ENCODE assay signal across 12 cellular contexts in genomic region chr10:61621538-61622150, GRCh38. TPM values are rescaled to one million over a fixed set of nuclear protein-coding genes. Genes with fewer than 3 reads are reported as not detected.
A peak's percentile ranks its signal among the peaks of the same experiment; 100 is the strongest.
DNase-seq lines count a peak whose midpoint lies in the region; FAIRE-seq and TF ChIP-seq lines count a peak whose summit lies in the region.
"Had no signal": no experiment of that assay in that cellular context is flagged by ENCODE, and none has a peak within 500 bp of the region (broad histone marks: within the 10 kb centered on the region; RNA-seq: fewer than 3 reads in every experiment).

No MANE protein-coding gene starts in this region.

- no CpG with 5 or more reads among the region's 12 CpGs for WGBS in neuronal stem cell (ENCODE audit: extremely low coverage in 2 of 2, insufficient read length in 2 of 2, insufficient replicate concordance in 1 of 2), 2 donors

- no peaks in the 10 kb centered on the region for H3K79me2 ChIP-seq in endothelial cell of umbilical vein (ENCODE audit: control insufficient read depth, insufficient read depth, low read length)

- H3K4me2 ChIP-seq in endothelial cell of umbilical vein (ENCODE audit: insufficient read depth, low read length) (peak overlapping the region; percentile 93), neuronal stem cell (ENCODE audit: insufficient read depth, low read length, poor library complexity, severe bottlenecking) (no peak overlapping the region)

- H4K91ac ChIP-seq in neuronal stem cell (ENCODE audit: low read depth, low read length, poor library complexity), result no peak overlapping the region

- no peak overlapping the region for H4K8ac ChIP-seq in neuronal stem cell (ENCODE audit: low read depth, low read length)

- no peaks in the 10 kb centered on the region for H4K20me1 ChIP-seq in endothelial cell of umbilical vein (replicated peaks; ENCODE audit: control insufficient read depth, extremely low read depth, insufficient read depth, low read length)

- no peaks in the 10 kb centered on the region for H3K9me1 ChIP-seq in endothelial cell of umbilical vein (replicated peaks; ENCODE audit: control insufficient read depth, extremely low read depth, insufficient read depth, low read length)

- no peak overlapping the region for H3K23ac ChIP-seq in neuronal stem cell (ENCODE audit: low read depth, low read length, poor library complexity)

- H3K27me3 ChIP-seq in endothelial cell of umbilical vein (ENCODE audit: control insufficient read depth in 2 of 2, insufficient read depth in 2 of 2, low read length in 2 of 2) (no peaks in the 10 kb centered on the region), neuronal stem cell (ENCODE audit: control insufficient read depth in 3 of 3, insufficient read depth in 3 of 3, low read depth in 1 of 3, low read length in 3 of 3) (peaks cover 0 to 65% (median 0%) of the 10 kb centered on the region in 3 experiments)

- no peak overlapping the region for H3K4ac ChIP-seq in neuronal stem cell (ENCODE audit: low read length)

- no peak overlapping the region for H3K18ac ChIP-seq in neuronal stem cell (ENCODE audit: low read length)

- H3K36me3 Mint-ChIP-seq in endothelial cell (ENCODE audit: low read depth, unreplicated experiment), result no peaks in the 10 kb centered on the region

- H3K4me1 Mint-ChIP-seq in endothelial cell (ENCODE audit: unreplicated experiment), result no peaks in the 10 kb centered on the region

- CTCF ChIA-PET in endothelial cell of umbilical vein (lab: Charles Lee), result interaction anchor here (1.1 to 1.9 kb wide), 3 partner anchors 13 to 17 kb away, joined by 3 to 6 read pairs (median 4); no protein-coding TSS in a partner anchor
- CTCF ChIA-PET in GM10248 (lab: Yijun Ruan, JAX), result interaction anchor here (1.2 kb wide), 1 partner anchor 10 kb away, joined by 3 read pairs; no protein-coding TSS in a partner anchor

- dilution Hi-C loops in endothelial cell of umbilical vein (cut with MboI; ENCODE audit: extremely low pct_ligation_motif_present, low sequenced_read_pairs), result no loop called here

- no peaks in the 10 kb centered on the region for H3K79me1 ChIP-seq in neuronal stem cell (ENCODE audit: low read depth, low read length)

- no peaks in the 10 kb centered on the region for H3K9me3 ChIP-seq in endothelial cell of umbilical vein (replicated peaks; ENCODE audit: control insufficient read depth, insufficient read depth, low read length)
- no peaks in the 10 kb centered on the region for H3K9me3 ChIP-seq in neuronal stem cell (replicated peaks in 1 of 2; ENCODE audit: control insufficient read depth in 2 of 2, insufficient read depth in 1 of 2, low read depth in 1 of 2, low read length in 2 of 2)

- H3K4me3 ChIP-seq in LNCaP clone FGC (ENCODE audit: low read depth, low read length), result no peak overlapping the region
- peak overlapping the region in 2 of 3 experiments; percentile 7 to 47 for H3K4me3 ChIP-seq in endothelial cell of umbilical vein (replicated peaks in 1 of 3; ENCODE audit: insufficient read depth in 1 of 3, low read depth in 1 of 3, low read length in 3 of 3)
- no peak overlapping the region for H3K4me3 ChIP-seq in neuronal stem cell (ENCODE audit: low read length in 2 of 2)

- peak; percentile 62 for DNase-seq in LNCaP clone FGC (ENCODE audit: low read depth)
- DNase-seq in NCI-H748 (lab: John Stamatoyannopoulos, UW; ENCODE audit: unreplicated experiment), result peak; percentile 95
- peak; percentile 78 for DNase-seq in endothelial cell of umbilical vein (ENCODE audit: low read depth, low spot score)
- DNase-seq in neuronal stem cell (ENCODE audit: low spot score), result no peak
- DNase-seq in NK-92 (lab: John Stamatoyannopoulos, UW; ENCODE audit: unreplicated experiment), result no peak
- no peak for DNase-seq in GM10248 (ENCODE audit: extremely low spot score)
- DNase-seq in endothelial cell (ENCODE audit: low spot score), result no peak
- no peak for DNase-seq in posterior vena cava (ENCODE audit: low spot score)
- DNase-seq: effector CD8-positive, alpha-beta T cell; Right ventricle myocardium superior had no signal

- H3K9ac ChIP-seq in endothelial cell of umbilical vein (replicated peaks; ENCODE audit: extremely low read depth, insufficient read depth, low read length) (peak overlapping the region; percentile 57), neuronal stem cell (ENCODE audit: low read depth, low read length, poor library complexity) (no peak overlapping the region)

- H2AK5ac ChIP-seq in neuronal stem cell (ENCODE audit: low read depth, low read length), result no peak overlapping the region

- H3K27ac ChIP-seq in endothelial cell of umbilical vein (ENCODE audit: insufficient read depth, low read depth, low read length) (peak overlapping the region; percentile 48), neuronal stem cell (replicated peaks; ENCODE audit: low read length) (no peak overlapping the region)
- H3K27ac ChIP-seq: C4-2B had no signal

- POLR2A ChIA-PET in endothelial cell of umbilical vein (lab: Charles Lee), result interaction anchor here (0.6 kb wide), 1 partner anchor 129 kb away, joined by 8 read pairs; no protein-coding TSS in a partner anchor
- POLR2A ChIA-PET in GM10248 (lab: Yijun Ruan, JAX), result no interaction called here

- TF ChIP-seq POLR2A in endothelial cell of umbilical vein (IDR thresholded peaks at IDR 0.05; ENCODE audit: low read depth, low read length), result no peak

- no peaks in the 10 kb centered on the region for H3K27me3 Mint-ChIP-seq in endothelial cell (ENCODE audit: unreplicated experiment)

- BruUV-seq in endothelial cell of umbilical vein (replicated peaks; lab: Mats Ljungman, UMichigan), result no TSS peak

- H2BK15ac ChIP-seq in neuronal stem cell (ENCODE audit: low read length), result no peak overlapping the region

- H3K4me3 Mint-ChIP-seq in endothelial cell (ENCODE audit: unreplicated experiment), result no peak overlapping the region

- H2BK120ac ChIP-seq in neuronal stem cell (ENCODE audit: low read depth, low read length), result no peak overlapping the region

- H2BK12ac ChIP-seq in neuronal stem cell (ENCODE audit: low read length), result no peak overlapping the region

- no peak overlapping the region for H2BK5ac ChIP-seq in neuronal stem cell (ENCODE audit: low read length)

- H3K14ac ChIP-seq in neuronal stem cell (ENCODE audit: low read length), result no peak overlapping the region

- intact Hi-C loops in endothelial cell of umbilical vein (cut with micrococcal nuclease), result loop anchor here (2.0 to 10.0 kb wide), 6 partner anchors 111 to 794 kb away; partner anchors contain the start of gene ARID5B
- intact Hi-C loops in posterior vena cava (cut with DNase I), result no loop called here

- H2AFZ ChIP-seq in endothelial cell of umbilical vein (ENCODE audit: low read depth, low read length) (peak overlapping the region; percentile 75), neuronal stem cell (ENCODE audit: low read length) (peak overlapping the region; percentile 2)

- H3K9me3 Mint-ChIP-seq in endothelial cell (ENCODE audit: unreplicated experiment), result no peaks in the 10 kb centered on the region

- no peaks in the 10 kb centered on the region for H3K36me3 ChIP-seq in endothelial cell of umbilical vein (ENCODE audit: control insufficient read depth in 2 of 2, extremely low read depth in 1 of 2, insufficient read depth in 2 of 2, low read length in 2 of 2)
- no peaks in the 10 kb centered on the region for H3K36me3 ChIP-seq in neuronal stem cell (replicated peaks in 1 of 2; ENCODE audit: control insufficient read depth in 2 of 2, insufficient read depth in 2 of 2, low read length in 2 of 2)

- peak; percentile 85 for FAIRE-seq in endothelial cell of umbilical vein (lab: Jason Lieb, UNC)

- H3K27ac Mint-ChIP-seq in endothelial cell (ENCODE audit: unreplicated experiment), result no peak overlapping the region

- no peak for TF ChIP-seq CTCF in LNCaP clone FGC (IDR thresholded peaks at IDR 0.05; ENCODE audit: control insufficient read depth, extremely low read depth, insufficient read depth)
- TF ChIP-seq CTCF in endothelial cell of umbilical vein (IDR thresholded peaks at IDR 0.05; ENCODE audit: extremely low read depth in 1 of 2, insufficient read depth in 1 of 2, low read depth in 1 of 2, low read length in 2 of 2), result no peak
- TF ChIP-seq CTCF in GM10248 (IDR thresholded peaks at IDR 0.05; ENCODE audit: control extremely low read depth, extremely low read depth, low read depth, missing control alignments), result no peak
- no peak for TF ChIP-seq CTCF in endothelial cell (IDR thresholded peaks at IDR 0.05; ENCODE audit: unreplicated experiment)

- H3K4me1 ChIP-seq in endothelial cell of umbilical vein (ENCODE audit: control insufficient read depth, extremely low read depth, insufficient read depth, low read length) (peaks cover 27% of the 10 kb centered on the region), neuronal stem cell (ENCODE audit: control insufficient read depth in 2 of 2, insufficient read depth in 1 of 2, low read depth in 1 of 2, low read length in 2 of 2) (peaks cover 1 to 6% of the 10 kb centered on the region in 2 donors)

TF ChIP-seq in endothelial cell of umbilical vein, 7 proteins besides CTCF, POLR2A, EP300 and RAD21:
- TF ChIP-seq EZH2 (IDR thresholded peaks at IDR 0.05; ENCODE audit: borderline replicate concordance, low read depth, low read length, severe bottlenecking) (no peak), FOS (IDR thresholded peaks at IDR 0.05; ENCODE audit: borderline replicate concordance, insufficient read depth, low read length) (peak; percentile 39), GATA2 (IDR thresholded peaks at IDR 0.05; ENCODE audit: insufficient read depth, insufficient read length, low read depth, low read length) (peak; percentile 87)

RNA-seq across cellular contexts. Expression of gene CABCOCO1, which starts 41.1 kb away (rescaled TPM):
- 0.51 and 1.3 TPM in 2 replicates for total RNA-seq in endothelial cell of umbilical vein
- polyA plus RNA-seq in endothelial cell of umbilical vein, result 0.06 TPM in 1 of 2 replicates, not detected in the other
- polyA plus RNA-seq in endothelial cell of umbilical vein (2011; cell fraction: cytosol; rRNA removed), result 0.30 and 0.35 TPM in 2 replicates
- polyA plus RNA-seq in endothelial cell of umbilical vein (2011; cell fraction: nucleus; rRNA removed), result 0.20 TPM in 1 of 2 replicates, not detected in the other
- 0.16 TPM in 1 of 2 replicates, not detected in the other for polyA plus RNA-seq in endothelial cell of umbilical vein (2012)
- polyA minus RNA-seq in endothelial cell of umbilical vein, result 0.34 TPM in 1 of 2 replicates, not detected in the other
- not detected for polyA minus RNA-seq in endothelial cell of umbilical vein (2011; cell fraction: cytosol; rRNA and poly(A)+ RNA removed)
- polyA minus RNA-seq in endothelial cell of umbilical vein (2011; cell fraction: nucleus; rRNA and poly(A)+ RNA removed), result not detected in 2 replicates
- polyA plus RNA-seq in neuronal stem cell (2013, experiment 1 of 2), result 1.4 TPM
- polyA plus RNA-seq in neuronal stem cell (2013, experiment 2 of 2), result 1.5 TPM
- 0.28 TPM for total RNA-seq in endothelial cell (ENCODE audit: unreplicated experiment)
- 1 to 10 TPM; 1.4 TPM for total RNA-seq in posterior vena cava
- total RNA-seq: HT1080, Right ventricle myocardium superior had no signal

Comparison
In these comparisons a context has a peak if more than half of its experiments do, and no peak if none do; other contexts are left out.
1. DNase-seq: peak in LNCaP clone FGC (single experiment), NCI-H748 (single experiment) and endothelial cell of umbilical vein (single experiment); none in neuronal stem cell (single experiment), NK-92 (single experiment), GM10248 (single experiment), endothelial cell (single experiment) and posterior vena cava (single experiment).
2. H3K4me3 ChIP-seq: peak in endothelial cell of umbilical vein (2 of 3); none in LNCaP clone FGC (single experiment) and neuronal stem cell (0 of 2).